In genomic region chr5:1801954-1802295, GRCh38 we compare ENCODE assay signal across 8 cellular contexts. TPM values are rescaled to one million over a fixed set of nuclear protein-coding genes. Genes with fewer than 3 reads are reported as not detected.
DNase-seq lines count a peak whose midpoint lies in the region; ATAC-seq and TF ChIP-seq lines count a peak whose summit lies in the region.

No MANE protein-coding gene starts in this region.

- peak overlapping the region; percentile 95 for H3K27ac ChIP-seq in left ventricle myocardium inferior (replicated peaks)
- peak overlapping the region; percentile 90 to 98 (median 92) for H3K27ac ChIP-seq in gastrocnemius medialis

- in situ Hi-C loops in gastrocnemius medialis (cut with MboI; ENCODE audit: low sequenced_read_pairs in 4 of 4) (no loop called here), GM13977 (cut with MboI; ENCODE audit: low pct_unique_long_range_greater_than_20kb, low sequenced_read_pairs, unreplicated experiment) (no loop called here)

- H3K4me3 ChIP-seq in left ventricle myocardium inferior, result peak overlapping the region; percentile 97
- H3K4me3 ChIP-seq in foreskin fibroblast (ENCODE audit: low read depth in 1 of 2, low read length in 2 of 2), result peak overlapping the region; percentile 81 to 84
- peak overlapping the region; percentile 84 to 99 (median 98) for H3K4me3 ChIP-seq in gastrocnemius medialis

- TF ChIP-seq CTCF in left ventricle myocardium inferior (IDR thresholded peaks at IDR 0.05; ENCODE audit: borderline replicate concordance) (no peak), foreskin fibroblast (IDR thresholded peaks at IDR 0.05; ENCODE audit: low read depth, low read length) (no peak), gastrocnemius medialis (IDR thresholded peaks at IDR 0.05 in 4 of 5, conservative IDR thresholded peaks at IDR 0.05 in 1 of 5) (no peak), GM13977 (IDR thresholded peaks at IDR 0.05; ENCODE audit: extremely low read depth, insufficient read depth, missing control alignments) (no peak)

- DNase-seq in left ventricle myocardium inferior (no peak), cardiac septum (ENCODE audit: low spot score) (no peak), SW480 (ENCODE audit: low spot score) (peak; percentile 54), foreskin fibroblast (no peak), gastrocnemius medialis (no peak), GM13977 (ENCODE audit: low spot score) (no peak)
- DNase-seq in activated effector memory CD4-positive, alpha-beta T cell treated with anti-CD3 and anti-CD28 coated beads, Interleukin-2, amount 50 U/mL, for 16 hours, result no peak

- H3K4me1 ChIP-seq in left ventricle myocardium inferior (peaks cover 91% of the 10 kb centered on the region), gastrocnemius medialis (peaks cover 23 to 34% of the 10 kb centered on the region in 2 donors)

- H3K27me3 ChIP-seq in left ventricle myocardium inferior (ENCODE audit: low read depth), result no peaks in the 10 kb centered on the region
- H3K27me3 ChIP-seq in gastrocnemius medialis, result no peaks in the 10 kb centered on the region

- TF ChIP-seq POLR2A in gastrocnemius medialis (IDR thresholded peaks at IDR 0.05), result no peak

- H3K36me3 ChIP-seq in left ventricle myocardium inferior (peaks cover 63% of the 10 kb centered on the region), gastrocnemius medialis (peaks cover 0 to 62% of the 10 kb centered on the region in 2 donors)

- intact Hi-C loops in left ventricle myocardium inferior (cut with micrococcal nuclease), result no loop called here
- intact Hi-C loops in cardiac septum (cut with DNase I), result loop anchor here (2.0 to 10.0 kb wide), 3 partner anchors 85 to 457 kb away; partner anchors contain the start of gene CLPTM1L
- intact Hi-C loops in gastrocnemius medialis (cut with DNase I; ENCODE audit: low total_unique reads), result loop anchor here (1.0 to 2.0 kb wide), 2 partner anchors 81 to 457 kb away; partner anchors contain the start of gene CLPTM1L

- ATAC-seq in gastrocnemius medialis (no peak), GM19324 (IDR thresholded peaks at IDR 0.05; ENCODE audit: low FRiP score, unreplicated experiment) (no peak)

- H3K9me3 ChIP-seq in left ventricle myocardium inferior (replicated peaks) (no peaks in the 10 kb centered on the region), gastrocnemius medialis (no peaks in the 10 kb centered on the region)

RNA-seq across cellular contexts. Expression of gene NDUFS6, which starts 0.7 kb away (rescaled TPM):
- 122 TPM for total RNA-seq in left ventricle myocardium inferior
- total RNA-seq in cardiac septum, result 78.6 TPM
- 100 to 1,000 TPM in 3 of 4 donors, 10 to 100 TPM in 1; 70.8 to 135 (median 106) TPM for total RNA-seq in gastrocnemius medialis

RNA-seq across cellular contexts. Expression of gene MRPL36, which starts 2.3 kb away (rescaled TPM):
- total RNA-seq in left ventricle myocardium inferior (57.4 TPM), cardiac septum (43.2 TPM), gastrocnemius medialis (100 to 1,000 TPM in 1 of 4 donors, 10 to 100 TPM in 3; 67.8 to 106 (median 75.3) TPM)
